In the genomic region with DNA sequence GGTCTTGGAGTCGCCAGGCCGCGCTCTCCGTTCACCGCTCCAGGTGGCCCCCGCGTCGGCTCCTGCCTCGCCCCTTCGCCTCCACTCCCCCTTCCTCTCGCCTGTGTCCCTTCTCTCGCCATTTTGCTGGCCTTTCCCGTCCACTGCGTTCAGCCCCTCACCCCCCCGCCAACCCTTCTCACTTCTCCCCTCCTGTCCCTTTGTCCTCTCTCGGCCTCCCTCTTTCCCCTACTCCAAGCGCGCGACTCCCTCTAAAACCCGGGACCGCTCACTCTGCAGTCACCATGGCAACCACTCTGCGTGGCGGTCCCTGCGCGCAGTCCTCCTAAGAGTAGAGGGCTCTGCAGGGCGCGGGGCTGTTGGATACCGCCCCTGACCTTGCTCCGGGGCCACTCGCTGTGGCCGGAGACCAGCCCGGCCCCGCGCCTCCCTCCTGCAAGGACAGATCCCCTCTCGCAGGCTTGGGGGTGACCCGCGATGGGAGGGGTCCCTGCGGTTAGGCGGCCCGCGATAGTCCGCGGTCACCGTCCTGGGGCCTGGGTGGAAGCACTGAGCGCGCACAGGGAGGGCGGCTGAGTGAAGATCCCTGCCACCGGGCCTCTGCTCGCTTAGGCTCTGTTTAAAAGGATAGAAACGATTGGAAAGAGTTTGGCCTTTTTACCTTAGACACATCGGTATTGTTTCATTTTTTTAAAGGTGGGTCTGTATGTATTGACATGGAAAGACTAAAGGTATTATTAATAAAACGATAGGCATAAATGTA, we compare ENCODE assay signal across 1 cellular context.
TF ChIP-seq lines count a peak whose summit lies in the region.

No MANE protein-coding gene starts in this region.

TF ChIP-seq in K562, 482 proteins besides CTCF, POLR2A, EP300 and RAD21 (continued from another document and continues in another):
- TF ChIP-seq, protein P1, sequence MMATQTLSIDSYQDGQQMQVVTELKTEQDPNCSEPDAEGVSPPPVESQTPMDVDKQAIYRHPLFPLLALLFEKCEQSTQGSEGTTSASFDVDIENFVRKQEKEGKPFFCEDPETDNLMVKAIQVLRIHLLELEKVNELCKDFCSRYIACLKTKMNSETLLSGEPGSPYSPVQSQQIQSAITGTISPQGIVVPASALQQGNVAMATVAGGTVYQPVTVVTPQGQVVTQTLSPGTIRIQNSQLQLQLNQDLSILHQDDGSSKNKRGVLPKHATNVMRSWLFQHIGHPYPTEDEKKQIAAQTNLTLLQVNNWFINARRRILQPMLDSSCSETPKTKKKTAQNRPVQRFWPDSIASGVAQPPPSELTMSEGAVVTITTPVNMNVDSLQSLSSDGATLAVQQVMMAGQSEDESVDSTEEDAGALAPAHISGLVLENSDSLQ (IDR thresholded peaks at IDR 0.05) = no peak
- peak; percentile 33 for TF ChIP-seq PCBP1 (IDR thresholded peaks at IDR 0.05; ENCODE audit: low read depth, low read length, poor library complexity, severe bottlenecking)
- no peak for TF ChIP-seq ZNF778 (CRISPR knock-in tag; IDR thresholded peaks at IDR 0.05)
- TF ChIP-seq ZNF41 (CRISPR knock-in tag; conservative IDR thresholded peaks at IDR 0.05) = no peak
- no peak for TF ChIP-seq ZNF785 (CRISPR knock-in tag; IDR thresholded peaks at IDR 0.05)
- TF ChIP-seq HDAC1 (IDR thresholded peaks at IDR 0.05) = peak in 1 of 2 experiments; percentile 47; a peak in 1 of 4 replicates
- TF ChIP-seq ZNF121 (CRISPR knock-in tag; conservative IDR thresholded peaks at IDR 0.05) = no peak
- TF ChIP-seq TAF15 (IDR thresholded peaks at IDR 0.05; ENCODE audit: low read depth, low read length) = no peak
- no peak for TF ChIP-seq ZNF184 (CRISPR knock-in tag; IDR thresholded peaks at IDR 0.05)
- TF ChIP-seq HMG20A (CRISPR knock-in tag; conservative IDR thresholded peaks at IDR 0.05) = no peak
- TF ChIP-seq ZNF174 (CRISPR knock-in tag; IDR thresholded peaks at IDR 0.05) = no peak
- no peak for TF ChIP-seq ETV6 (IDR thresholded peaks at IDR 0.05; ENCODE audit: borderline replicate concordance in 1 of 2, low read depth in 2 of 2, low read length in 1 of 2)
- no peak for TF ChIP-seq ETV6 (CRISPR knock-in tag; IDR thresholded peaks at IDR 0.05; ENCODE audit: borderline replicate concordance)
- TF ChIP-seq, protein P2, sequence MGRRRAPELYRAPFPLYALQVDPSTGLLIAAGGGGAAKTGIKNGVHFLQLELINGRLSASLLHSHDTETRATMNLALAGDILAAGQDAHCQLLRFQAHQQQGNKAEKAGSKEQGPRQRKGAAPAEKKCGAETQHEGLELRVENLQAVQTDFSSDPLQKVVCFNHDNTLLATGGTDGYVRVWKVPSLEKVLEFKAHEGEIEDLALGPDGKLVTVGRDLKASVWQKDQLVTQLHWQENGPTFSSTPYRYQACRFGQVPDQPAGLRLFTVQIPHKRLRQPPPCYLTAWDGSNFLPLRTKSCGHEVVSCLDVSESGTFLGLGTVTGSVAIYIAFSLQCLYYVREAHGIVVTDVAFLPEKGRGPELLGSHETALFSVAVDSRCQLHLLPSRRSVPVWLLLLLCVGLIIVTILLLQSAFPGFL (CRISPR knock-in tag; IDR thresholded peaks at IDR 0.05) = no peak
- TF ChIP-seq KDM4B (IDR thresholded peaks at IDR 0.05; ENCODE audit: borderline replicate concordance in 2 of 2, low read depth in 1 of 2) = no peak
- TF ChIP-seq, protein P3, sequence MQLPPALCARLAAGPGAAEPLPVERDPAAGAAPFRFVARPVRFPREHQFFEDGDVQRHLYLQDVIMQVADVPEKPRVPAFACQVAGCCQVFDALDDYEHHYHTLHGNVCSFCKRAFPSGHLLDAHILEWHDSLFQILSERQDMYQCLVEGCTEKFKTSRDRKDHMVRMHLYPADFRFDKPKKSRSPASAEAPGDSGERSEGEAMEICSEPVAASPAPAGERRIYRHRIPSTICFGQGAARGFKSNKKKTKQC (CRISPR knock-in tag; IDR thresholded peaks at IDR 0.05) = no peak
- TF ChIP-seq NFXL1 (CRISPR knock-in tag; IDR thresholded peaks at IDR 0.05) = no peak
- no peak for TF ChIP-seq ZFP30 (CRISPR knock-in tag; IDR thresholded peaks at IDR 0.05; ENCODE audit: borderline replicate concordance)
- TF ChIP-seq, protein P4, sequence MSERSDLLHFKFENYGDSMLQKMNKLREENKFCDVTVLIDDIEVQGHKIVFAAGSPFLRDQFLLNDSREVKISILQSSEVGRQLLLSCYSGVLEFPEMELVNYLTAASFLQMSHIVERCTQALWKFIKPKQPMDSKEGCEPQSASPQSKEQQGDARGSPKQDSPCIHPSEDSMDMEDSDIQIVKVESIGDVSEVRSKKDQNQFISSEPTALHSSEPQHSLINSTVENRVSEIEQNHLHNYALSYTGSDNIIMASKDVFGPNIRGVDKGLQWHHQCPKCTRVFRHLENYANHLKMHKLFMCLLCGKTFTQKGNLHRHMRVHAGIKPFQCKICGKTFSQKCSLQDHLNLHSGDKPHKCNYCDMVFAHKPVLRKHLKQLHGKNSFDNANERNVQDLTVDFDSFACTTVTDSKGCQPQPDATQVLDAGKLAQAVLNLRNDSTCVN (CRISPR knock-in tag; IDR thresholded peaks at IDR 0.05) = no peak
- TF ChIP-seq, protein P5, sequence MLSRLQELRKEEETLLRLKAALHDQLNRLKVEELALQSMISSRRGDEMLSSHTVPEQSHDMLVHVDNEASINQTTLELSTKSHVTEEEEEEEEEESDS (CRISPR knock-in tag; IDR thresholded peaks at IDR 0.05) = no peak
- no peak for TF ChIP-seq TCF3 (CRISPR knock-in tag; IDR thresholded peaks at IDR 0.05)
- TF ChIP-seq IFI16 (CRISPR knock-in tag; IDR thresholded peaks at IDR 0.05) = no peak
- no peak for TF ChIP-seq KDM5B (IDR thresholded peaks at IDR 0.05; ENCODE audit: insufficient replicate concordance, low read depth, low read length)
- TF ChIP-seq, protein P6, sequence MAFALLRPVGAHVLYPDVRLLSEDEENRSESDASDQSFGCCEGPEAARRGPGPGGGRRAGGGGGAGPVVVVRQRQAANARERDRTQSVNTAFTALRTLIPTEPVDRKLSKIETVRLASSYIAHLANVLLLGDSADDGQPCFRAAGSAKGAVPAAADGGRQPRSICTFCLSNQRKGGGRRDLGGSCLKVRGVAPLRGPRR (CRISPR knock-in tag; IDR thresholded peaks at IDR 0.05) = no peak
- TF ChIP-seq, protein P7, sequence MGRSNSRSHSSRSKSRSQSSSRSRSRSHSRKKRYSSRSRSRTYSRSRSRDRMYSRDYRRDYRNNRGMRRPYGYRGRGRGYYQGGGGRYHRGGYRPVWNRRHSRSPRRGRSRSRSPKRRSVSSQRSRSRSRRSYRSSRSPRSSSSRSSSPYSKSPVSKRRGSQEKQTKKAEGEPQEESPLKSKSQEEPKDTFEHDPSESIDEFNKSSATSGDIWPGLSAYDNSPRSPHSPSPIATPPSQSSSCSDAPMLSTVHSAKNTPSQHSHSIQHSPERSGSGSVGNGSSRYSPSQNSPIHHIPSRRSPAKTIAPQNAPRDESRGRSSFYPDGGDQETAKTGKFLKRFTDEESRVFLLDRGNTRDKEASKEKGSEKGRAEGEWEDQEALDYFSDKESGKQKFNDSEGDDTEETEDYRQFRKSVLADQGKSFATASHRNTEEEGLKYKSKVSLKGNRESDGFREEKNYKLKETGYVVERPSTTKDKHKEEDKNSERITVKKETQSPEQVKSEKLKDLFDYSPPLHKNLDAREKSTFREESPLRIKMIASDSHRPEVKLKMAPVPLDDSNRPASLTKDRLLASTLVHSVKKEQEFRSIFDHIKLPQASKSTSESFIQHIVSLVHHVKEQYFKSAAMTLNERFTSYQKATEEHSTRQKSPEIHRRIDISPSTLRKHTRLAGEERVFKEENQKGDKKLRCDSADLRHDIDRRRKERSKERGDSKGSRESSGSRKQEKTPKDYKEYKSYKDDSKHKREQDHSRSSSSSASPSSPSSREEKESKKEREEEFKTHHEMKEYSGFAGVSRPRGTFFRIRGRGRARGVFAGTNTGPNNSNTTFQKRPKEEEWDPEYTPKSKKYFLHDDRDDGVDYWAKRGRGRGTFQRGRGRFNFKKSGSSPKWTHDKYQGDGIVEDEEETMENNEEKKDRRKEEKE (IDR thresholded peaks at IDR 0.05; ENCODE audit: borderline replicate concordance in 1 of 2, control insufficient read depth in 1 of 2, low read depth in 2 of 2, low read length in 1 of 2) = no peak
- TF ChIP-seq FOXA1 (IDR thresholded peaks at IDR 0.05; ENCODE audit: borderline replicate concordance) = no peak
- no peak for TF ChIP-seq BACH1 (tag; IDR thresholded peaks at IDR 0.05)
- no peak for TF ChIP-seq PHB (CRISPR knock-in tag; IDR thresholded peaks at IDR 0.05)
- no peak for TF ChIP-seq BCOR (IDR thresholded peaks at IDR 0.05)
- TF ChIP-seq HIVEP1 (CRISPR knock-in tag; IDR thresholded peaks at IDR 0.05) = no peak
- no peak for TF ChIP-seq PHF21A (IDR thresholded peaks at IDR 0.05; ENCODE audit: borderline replicate concordance, low read depth)
- no peak for TF ChIP-seq OTX1 (CRISPR knock-in tag; IDR thresholded peaks at IDR 0.05)
- no peak for TF ChIP-seq ATF7 (IDR thresholded peaks at IDR 0.05)
- no peak for TF ChIP-seq MEIS2 (IDR thresholded peaks at IDR 0.05; ENCODE audit: partially characterized antibody)
- no peak for TF ChIP-seq TAF1 (IDR thresholded peaks at IDR 0.05; ENCODE audit: control insufficient read depth, extremely low read depth, insufficient read depth, low read length, severe bottlenecking)
- no peak for TF ChIP-seq PTRF (tag; IDR thresholded peaks at IDR 0.05)
- 0 out of 4 replicates have a peak, but pooled peaks of 1 of the 2 experiments have one; percentile 6 for TF ChIP-seq NRF1 (conservative IDR thresholded peaks at IDR 0.05 in 1 of 2, IDR thresholded peaks at IDR 0.05 in 1 of 2)
- TF ChIP-seq EHMT2 (IDR thresholded peaks at IDR 0.05) = no peak
- TF ChIP-seq ZBTB7A (IDR thresholded peaks at IDR 0.05; ENCODE audit: borderline replicate concordance, control insufficient read depth, low read depth, low read length) = peak; percentile 23; the same call in 1 of the 2 replicates
- TF ChIP-seq, protein P8, sequence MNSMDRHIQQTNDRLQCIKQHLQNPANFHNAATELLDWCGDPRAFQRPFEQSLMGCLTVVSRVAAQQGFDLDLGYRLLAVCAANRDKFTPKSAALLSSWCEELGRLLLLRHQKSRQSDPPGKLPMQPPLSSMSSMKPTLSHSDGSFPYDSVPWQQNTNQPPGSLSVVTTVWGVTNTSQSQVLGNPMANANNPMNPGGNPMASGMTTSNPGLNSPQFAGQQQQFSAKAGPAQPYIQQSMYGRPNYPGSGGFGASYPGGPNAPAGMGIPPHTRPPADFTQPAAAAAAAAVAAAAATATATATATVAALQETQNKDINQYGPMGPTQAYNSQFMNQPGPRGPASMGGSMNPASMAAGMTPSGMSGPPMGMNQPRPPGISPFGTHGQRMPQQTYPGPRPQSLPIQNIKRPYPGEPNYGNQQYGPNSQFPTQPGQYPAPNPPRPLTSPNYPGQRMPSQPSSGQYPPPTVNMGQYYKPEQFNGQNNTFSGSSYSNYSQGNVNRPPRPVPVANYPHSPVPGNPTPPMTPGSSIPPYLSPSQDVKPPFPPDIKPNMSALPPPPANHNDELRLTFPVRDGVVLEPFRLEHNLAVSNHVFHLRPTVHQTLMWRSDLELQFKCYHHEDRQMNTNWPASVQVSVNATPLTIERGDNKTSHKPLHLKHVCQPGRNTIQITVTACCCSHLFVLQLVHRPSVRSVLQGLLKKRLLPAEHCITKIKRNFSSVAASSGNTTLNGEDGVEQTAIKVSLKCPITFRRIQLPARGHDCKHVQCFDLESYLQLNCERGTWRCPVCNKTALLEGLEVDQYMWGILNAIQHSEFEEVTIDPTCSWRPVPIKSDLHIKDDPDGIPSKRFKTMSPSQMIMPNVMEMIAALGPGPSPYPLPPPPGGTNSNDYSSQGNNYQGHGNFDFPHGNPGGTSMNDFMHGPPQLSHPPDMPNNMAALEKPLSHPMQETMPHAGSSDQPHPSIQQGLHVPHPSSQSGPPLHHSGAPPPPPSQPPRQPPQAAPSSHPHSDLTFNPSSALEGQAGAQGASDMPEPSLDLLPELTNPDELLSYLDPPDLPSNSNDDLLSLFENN (IDR thresholded peaks at IDR 0.05; ENCODE audit: low read depth in 2 of 2, low read length in 2 of 2) = no peak
- TF ChIP-seq, protein P9, sequence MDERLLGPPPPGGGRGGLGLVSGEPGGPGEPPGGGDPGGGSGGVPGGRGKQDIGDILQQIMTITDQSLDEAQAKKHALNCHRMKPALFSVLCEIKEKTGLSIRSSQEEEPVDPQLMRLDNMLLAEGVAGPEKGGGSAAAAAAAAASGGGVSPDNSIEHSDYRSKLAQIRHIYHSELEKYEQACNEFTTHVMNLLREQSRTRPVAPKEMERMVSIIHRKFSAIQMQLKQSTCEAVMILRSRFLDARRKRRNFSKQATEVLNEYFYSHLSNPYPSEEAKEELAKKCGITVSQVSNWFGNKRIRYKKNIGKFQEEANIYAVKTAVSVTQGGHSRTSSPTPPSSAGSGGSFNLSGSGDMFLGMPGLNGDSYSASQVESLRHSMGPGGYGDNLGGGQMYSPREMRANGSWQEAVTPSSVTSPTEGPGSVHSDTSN (CRISPR knock-in tag; IDR thresholded peaks at IDR 0.05; ENCODE audit: low read depth) = no peak
- TF ChIP-seq, protein P9 (tag; conservative IDR thresholded peaks at IDR 0.05; ENCODE audit: low read depth) = no peak
- TF ChIP-seq CREM (IDR thresholded peaks at IDR 0.05; ENCODE audit: low read depth) = no peak
- TF ChIP-seq CEBPG (CRISPR knock-in tag; IDR thresholded peaks at IDR 0.05) = no peak
- TF ChIP-seq CEBPG (tag; conservative IDR thresholded peaks at IDR 0.05 in 1 of 2, IDR thresholded peaks at IDR 0.05 in 1 of 2) = no peak
- TF ChIP-seq CBFB (CRISPR knock-in tag; IDR thresholded peaks at IDR 0.05) = no peak
- TF ChIP-seq, protein P10, sequence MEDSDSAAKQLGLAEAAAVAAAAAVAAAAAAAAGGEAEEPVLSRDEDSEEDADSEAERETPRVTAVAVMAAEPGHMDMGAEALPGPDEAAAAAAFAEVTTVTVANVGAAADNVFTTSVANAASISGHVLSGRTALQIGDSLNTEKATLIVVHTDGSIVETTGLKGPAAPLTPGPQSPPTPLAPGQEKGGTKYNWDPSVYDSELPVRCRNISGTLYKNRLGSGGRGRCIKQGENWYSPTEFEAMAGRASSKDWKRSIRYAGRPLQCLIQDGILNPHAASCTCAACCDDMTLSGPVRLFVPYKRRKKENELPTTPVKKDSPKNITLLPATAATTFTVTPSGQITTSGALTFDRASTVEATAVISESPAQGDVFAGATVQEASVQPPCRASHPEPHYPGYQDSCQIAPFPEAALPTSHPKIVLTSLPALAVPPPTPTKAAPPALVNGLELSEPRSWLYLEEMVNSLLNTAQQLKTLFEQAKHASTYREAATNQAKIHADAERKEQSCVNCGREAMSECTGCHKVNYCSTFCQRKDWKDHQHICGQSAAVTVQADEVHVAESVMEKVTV (CRISPR knock-in tag; IDR thresholded peaks at IDR 0.05) = no peak
- peak; percentile 87 for TF ChIP-seq RFX1 (IDR thresholded peaks at IDR 0.05)
- no peak for TF ChIP-seq ZNF75A (CRISPR knock-in tag; IDR thresholded peaks at IDR 0.05)
